ENCODE assay signal across 8 cellular contexts in the genomic region with DNA sequence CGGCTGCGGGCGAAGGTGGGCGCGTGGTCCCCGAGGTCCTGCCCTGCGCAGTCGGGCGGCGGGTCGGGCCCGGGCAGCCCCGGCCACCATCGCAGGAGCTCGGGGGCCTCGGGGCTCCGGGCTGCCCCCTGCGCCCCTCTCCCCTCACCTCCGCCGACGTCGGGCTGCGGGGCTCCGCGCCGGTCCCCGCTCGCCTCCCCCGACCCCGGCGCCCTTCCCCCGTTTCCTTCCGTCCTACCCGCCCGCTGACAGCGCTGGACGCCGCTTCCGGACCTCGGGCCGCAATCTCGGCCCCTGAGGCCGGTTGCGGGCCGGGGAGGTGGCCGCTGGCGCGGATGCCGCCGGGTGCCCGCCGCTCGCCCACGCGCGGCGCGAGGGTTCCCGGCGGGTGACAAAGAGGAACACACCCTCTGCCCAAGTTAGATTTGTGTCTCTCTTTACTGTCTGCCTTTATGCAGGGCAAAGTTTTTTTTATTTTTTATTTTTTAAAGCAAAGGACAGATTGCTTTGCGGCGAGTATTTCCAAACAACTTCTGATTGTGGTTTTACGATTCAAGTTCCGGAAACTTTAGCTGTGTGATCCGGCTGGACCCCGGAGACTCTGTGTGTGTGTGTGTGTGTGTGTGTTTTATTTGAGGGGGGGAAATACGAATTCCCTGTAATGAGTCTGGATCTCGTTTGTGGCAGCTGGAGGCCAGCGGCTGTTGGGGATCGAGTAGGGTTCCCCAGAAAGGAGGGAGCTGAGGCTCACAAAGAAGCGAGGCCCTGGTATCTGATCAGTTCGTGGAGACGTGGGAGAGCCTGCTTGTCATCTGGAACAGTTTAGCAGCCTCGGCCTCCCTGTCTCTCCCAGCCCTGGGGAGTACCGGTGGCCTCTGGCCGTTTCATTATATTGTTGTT. TPM values are rescaled to one million over a fixed set of nuclear protein-coding genes. Genes with fewer than 3 reads are reported as not detected.
DNase-seq lines count a peak whose midpoint lies in the region; TF ChIP-seq lines count a peak whose summit lies in the region.

No MANE protein-coding gene starts in this region.

- H3K4me3 ChIP-seq in LNCaP clone FGC (ENCODE audit: low read depth, low read length), result peak overlapping the region; percentile 64
- peak overlapping the region; percentile 95 for H3K4me3 ChIP-seq in suprapubic skin

- no peaks in the 10 kb centered on the region for H3K27me3 Mint-ChIP-seq in MCF 10A (ENCODE audit: insufficient read depth, unreplicated experiment)

- no peaks in the 10 kb centered on the region for H3K27me3 ChIP-seq in suprapubic skin

- TF ChIP-seq CTCF in GM13977 (IDR thresholded peaks at IDR 0.05; ENCODE audit: extremely low read depth, insufficient read depth, missing control alignments), result no peak
- no peak for TF ChIP-seq CTCF in LNCaP clone FGC (IDR thresholded peaks at IDR 0.05; ENCODE audit: control insufficient read depth, extremely low read depth, insufficient read depth)
- no peak for TF ChIP-seq CTCF in MCF 10A (IDR thresholded peaks at IDR 0.05; ENCODE audit: unreplicated experiment)
- TF ChIP-seq CTCF in suprapubic skin (IDR thresholded peaks at IDR 0.05), result no peak

- BruUV-seq in MCF 10A (replicated peaks; lab: Mats Ljungman, UMichigan), result TSS peak; percentile 40

- H3K27ac ChIP-seq in suprapubic skin, result peak overlapping the region; percentile 86

- no peak for TF ChIP-seq EP300 in suprapubic skin (IDR thresholded peaks at IDR 0.05)

- in situ Hi-C loops in GM13977 (cut with MboI; ENCODE audit: low pct_unique_long_range_greater_than_20kb, low sequenced_read_pairs, unreplicated experiment), result no loop called here

- POLR2A ChIA-PET in MCF 10A (lab: Yijun Ruan, JAX), result interaction anchor here (0.8 kb wide), 1 partner anchor 10 kb away, joined by 3 read pairs; no protein-coding TSS in a partner anchor

- H3K4me1 ChIP-seq in suprapubic skin, result peaks cover 27% of the 10 kb centered on the region

- peak overlapping the region; percentile 76 for H3K4me3 Mint-ChIP-seq in MCF 10A (ENCODE audit: unreplicated experiment)

- no peak for TF ChIP-seq POLR2A in suprapubic skin (IDR thresholded peaks at IDR 0.05)

- H3K36me3 Mint-ChIP-seq in MCF 10A (ENCODE audit: insufficient read depth, unreplicated experiment), result no peaks in the 10 kb centered on the region

- intact Hi-C loops in MCF 10A (cut with micrococcal nuclease), result loop anchor here (1.0 to 5.0 kb wide), 4 partner anchors 287 to 529 kb away; no protein-coding TSS in a partner anchor

- H3K9me3 ChIP-seq in suprapubic skin, result no peaks in the 10 kb centered on the region

- CTCF ChIA-PET in MCF 10A (lab: Yijun Ruan, JAX), result interaction anchor here (0.7 to 1.4 kb wide), 3 partner anchors 280 to 327 kb away, joined by 3 read pairs; no protein-coding TSS in a partner anchor

- H3K4me1 Mint-ChIP-seq in MCF 10A (ENCODE audit: insufficient read depth, unreplicated experiment), result peaks cover 16% of the 10 kb centered on the region

- DNase-seq in 8988T (peak; percentile 27), GM13977 (ENCODE audit: low spot score) (peak; percentile 30), LNCaP clone FGC (ENCODE audit: low read depth) (no peak), MCF 10A (ENCODE audit: unreplicated experiment) (peak; percentile 35), kidney glomerular epithelial cell (lab: John Stamatoyannopoulos, UW) (peak; percentile 52), suprapubic skin (ENCODE audit: low spot score in 2 of 2) (no peak), SW 1271 (lab: John Stamatoyannopoulos, UW) (no peak)
- DNase-seq in stimulated activated CD4-positive, alpha-beta T cell treated with anti-CD3 and anti-CD28 coated beads, Interleukin-4, amount 100 ng/mL, for 1 hour, result no peak

- peak overlapping the region; percentile 46 for H3K27ac Mint-ChIP-seq in MCF 10A (ENCODE audit: low read depth, unreplicated experiment)

- H3K9me3 Mint-ChIP-seq in MCF 10A (ENCODE audit: unreplicated experiment), result peaks cover under 1% of the 10 kb centered on the region

- H3K36me3 ChIP-seq in suprapubic skin, result no peaks in the 10 kb centered on the region

- WGBS in suprapubic skin, result 2% methylated on average over 34 of the region's 76 CpGs

RNA-seq across cellular contexts. Expression of a gene that starts 1.0 kb away (rescaled TPM):
- total RNA-seq in MCF 10A (2022), result 20.7 and 30.1 TPM in 2 replicates
- total RNA-seq in suprapubic skin, result 10 to 100 TPM; 11.0 to 27.2 (median 13.6) TPM

RNA-seq across cellular contexts. Expression of a gene that starts 33.2 kb away (rescaled TPM):
- total RNA-seq in MCF 10A (2022) (not detected in 2 replicates), suprapubic skin (not detected)

Comparison
In these comparisons a context has a peak if more than half of its experiments do, and no peak if none do; other contexts are left out.
1. DNase-seq: peak in 8988T (single experiment), GM13977 (single experiment), MCF 10A (single experiment) and kidney glomerular epithelial cell (single experiment); none in LNCaP clone FGC (single experiment), suprapubic skin (0 of 2), stimulated activated CD4-positive, alpha-beta T cell treated with anti-CD3 and anti-CD28 coated beads, Interleukin-4, amount 100 ng/mL, for 1 hour (single experiment) and SW 1271 (0 of 2).